Comparison of ENCODE assay signal across 10 cellular contexts in genomic region chr9:35078066-35078465, GRCh38. TPM values are rescaled to one million over a fixed set of nuclear protein-coding genes. Genes with fewer than 3 reads are reported as not detected.
DNase-seq lines count a peak whose midpoint lies in the region; ATAC-seq, FAIRE-seq and TF ChIP-seq lines count a peak whose summit lies in the region.
"Had no signal": no experiment of that assay in that cellular context is flagged by ENCODE, and none has a peak within 500 bp of the region (broad histone marks: within the 10 kb centered on the region; RNA-seq: fewer than 3 reads in every experiment).

No MANE protein-coding gene starts in this region.

- H2BK12ac ChIP-seq in H1 (ENCODE audit: low read depth, low read length): no peak overlapping the region

- H3K4me1 ChIP-seq in OCI-LY7 (ENCODE audit: insufficient read depth, low read length, poor library complexity, severe bottlenecking) (peaks cover 29% of the 10 kb centered on the region), H1 (replicated peaks in 1 of 4; ENCODE audit: control insufficient read depth in 3 of 4, insufficient read depth in 4 of 4, low read length in 3 of 4) (peaks cover 0 to 13% (median 5%) of the 10 kb centered on the region in 4 experiments; a peak in 4 of 7 replicates)

- no peak for FAIRE-seq in H1 (lab: Jason Lieb, UNC)
- FAIRE-seq: GM18507 had no signal

- H3K27me3 Mint-ChIP-seq in T-helper 1 cell treated with Interleukin-12 subunit alpha and Interleukin-12 subunit beta and Interleukin-4 antibody, amounts not matched to agents 30 μg/mL and 1 μg/mL, for 36 hours (ENCODE audit: low read depth): no peaks in the 10 kb centered on the region
- H3K27me3 Mint-ChIP-seq in progenitor cell of endocrine pancreas: no peaks in the 10 kb centered on the region

- 82% methylated on average over 4 of the region's 4 CpGs; no CpG with 5 or more reads in 1 of the 2 experiments for WGBS in H1 (ENCODE audit: extremely low coverage in 1 of 2, insufficient coverage in 1 of 2, insufficient read length in 1 of 2, insufficient replicate concordance in 2 of 2, low coverage in 1 of 2, low lambda C conversion rate in 2 of 2, missing lambda C conversion rate in 1 of 2), 2 experiments

- H4K20me1 ChIP-seq in OCI-LY7 (ENCODE audit: insufficient read depth, low read length) (peaks cover 12% of the 10 kb centered on the region; the same call in 1 of the 2 replicates), H1 (replicated peaks in 1 of 2; ENCODE audit: control insufficient read depth in 1 of 2, insufficient read depth in 2 of 2, low read length in 2 of 2) (no peaks in the 10 kb centered on the region)

- CTCF ChIA-PET in OCI-LY7 (lab: Charles Lee; ENCODE audit: unreplicated experiment): no interaction called here
- CTCF ChIA-PET in H1 (lab: Charles Lee; ENCODE audit: partially characterized antibody): interaction anchor here (0.6 to 6.7 kb wide), 7 partner anchors 13 to 328 kb away, joined by 3 to 46 read pairs (median 4); partner anchors contain the start of genes DNAJB5 and PIGO

- no peak for DNase-seq in T-helper 1 cell
- no peak for DNase-seq in OCI-LY7 (ENCODE audit: low spot score)
- DNase-seq in H1 (ENCODE audit: low read depth in 1 of 2, low spot score in 2 of 2): no peak
- DNase-seq in progenitor cell of endocrine pancreas (ENCODE audit: low spot score, unreplicated experiment): no peak
- DNase-seq in DMS153 (lab: John Stamatoyannopoulos, UW): no peak
- no peak for DNase-seq in NCI-H345 (lab: John Stamatoyannopoulos, UW)
- DNase-seq: ACHN had no signal

- peaks cover 28% of the 10 kb centered on the region for H3K4me1 Mint-ChIP-seq in T-helper 1 cell treated with Interleukin-12 subunit alpha and Interleukin-12 subunit beta and Interleukin-4 antibody, amounts not matched to agents 30 μg/mL and 1 μg/mL, for 36 hours (ENCODE audit: low read depth)
- peaks cover 16% of the 10 kb centered on the region for H3K4me1 Mint-ChIP-seq in progenitor cell of endocrine pancreas (ENCODE audit: low read depth)

- no peak overlapping the region for H3K18ac ChIP-seq in H1 (ENCODE audit: extremely low read depth, low read length)

- H2BK120ac ChIP-seq in H1 (replicated peaks; ENCODE audit: low read depth, low read length): no peak overlapping the region

- no peaks in the 10 kb centered on the region for H3K27me3 ChIP-seq in H1 (replicated peaks in 1 of 4; ENCODE audit: control insufficient read depth in 3 of 4, extremely low read depth in 1 of 4, insufficient read depth in 3 of 4, low read length in 3 of 4)

- H4K8ac ChIP-seq in H1 (ENCODE audit: extremely low read depth, insufficient read depth, low read length): no peak overlapping the region

- H3K4me2 ChIP-seq in OCI-LY7 (ENCODE audit: low read length): peak overlapping the region; percentile 99
- peak overlapping the region; percentile 83 to 99 for H3K4me2 ChIP-seq in H1 (ENCODE audit: insufficient read depth in 1 of 2, low read depth in 2 of 2, low read length in 2 of 2)

- H2BK15ac ChIP-seq in H1 (ENCODE audit: low read length): no peak overlapping the region

- TF ChIP-seq EP300 in H1 (IDR thresholded peaks at IDR 0.05; ENCODE audit: borderline replicate concordance in 1 of 2, low read depth in 2 of 2, low read length in 2 of 2): no peak

- peak overlapping the region; percentile 62 for H3K27ac Mint-ChIP-seq in T-helper 1 cell treated with Interleukin-12 subunit alpha and Interleukin-12 subunit beta and Interleukin-4 antibody, amounts not matched to agents 30 μg/mL and 1 μg/mL, for 36 hours
- no peak overlapping the region for H3K27ac Mint-ChIP-seq in progenitor cell of endocrine pancreas

- H3K9me3 ChIP-seq in OCI-LY7 (ENCODE audit: low read length) (no peaks in the 10 kb centered on the region), H1 (ENCODE audit: insufficient read depth in 2 of 2, low read depth in 1 of 2, low read length in 1 of 2) (no peaks in the 10 kb centered on the region)

- no peaks in the 10 kb centered on the region for H3K9me3 Mint-ChIP-seq in T-helper 1 cell treated with Interleukin-12 subunit alpha and Interleukin-12 subunit beta and Interleukin-4 antibody, amounts not matched to agents 30 μg/mL and 1 μg/mL, for 36 hours
- no peaks in the 10 kb centered on the region for H3K9me3 Mint-ChIP-seq in progenitor cell of endocrine pancreas (ENCODE audit: low read depth)

- no peak overlapping the region for H2BK20ac ChIP-seq in H1 (ENCODE audit: low read length)

- H3K4me3 Mint-ChIP-seq in T-helper 1 cell treated with Interleukin-12 subunit alpha and Interleukin-12 subunit beta and Interleukin-4 antibody, amounts not matched to agents 30 μg/mL and 1 μg/mL, for 36 hours: peak overlapping the region; percentile 98
- peak overlapping the region; percentile 84 for H3K4me3 Mint-ChIP-seq in progenitor cell of endocrine pancreas (ENCODE audit: low read depth)

- no peak overlapping the region for H2BK5ac ChIP-seq in H1 (ENCODE audit: low read depth, low read length)

- no TSS peak for BruUV-seq in OCI-LY7 (replicated peaks; lab: Mats Ljungman, UMichigan)

- TF ChIP-seq CTCF in OCI-LY7 (conservative IDR thresholded peaks at IDR 0.05; ENCODE audit: low read length) (no peak), H1 (IDR thresholded peaks at IDR 0.05; ENCODE audit: control extremely low read depth in 1 of 3, insufficient read depth in 1 of 3, low read depth in 1 of 3, low read length in 3 of 3) (no peak), progenitor cell of endocrine pancreas (IDR thresholded peaks at IDR 0.05; ENCODE audit: unreplicated experiment) (no peak)

- peaks cover 8% of the 10 kb centered on the region for H3K79me1 ChIP-seq in H1 (ENCODE audit: low read depth, low read length)

- no peaks in the 10 kb centered on the region for H3K9me2 ChIP-seq in OCI-LY7 (ENCODE audit: insufficient read depth, low read length)

- intact Hi-C loops in OCI-LY7 (cut with micrococcal nuclease; ENCODE audit: unreplicated experiment): loop anchor here (10.0 kb wide), 2 partner anchors 527 to 657 kb away; partner anchors contain the start of genes CREB3, TESK1 and TLN1

- no peak for TF ChIP-seq POLR2A in H1 (IDR thresholded peaks at IDR 0.05; ENCODE audit: control extremely low read depth in 1 of 2, low read depth in 2 of 2, low read length in 2 of 2)

- no peak overlapping the region for H4K5ac ChIP-seq in H1 (ENCODE audit: insufficient read length, low read depth, low read length)

- TF ChIP-seq RAD21 in H1 (IDR thresholded peaks at IDR 0.05 in 1 of 2, conservative IDR thresholded peaks at IDR 0.05 in 1 of 2; ENCODE audit: low read depth in 2 of 2, low read length in 2 of 2): no peak

- peak overlapping the region; percentile 80 for H3K4me3 ChIP-seq in OCI-LY7 (ENCODE audit: low read depth, low read length, poor library complexity, severe bottlenecking)
- peak overlapping the region in 3 of 4 experiments; percentile 72 to 92 (median 83); a peak in 6 of 8 replicates for H3K4me3 ChIP-seq in H1 (ENCODE audit: extremely low read depth in 1 of 4, insufficient read depth in 2 of 4, low read depth in 3 of 4, low read length in 4 of 4)

- POLR2A ChIA-PET in OCI-LY7 (lab: Charles Lee) (interaction anchor here (0.8 to 3.7 kb wide), 3 partner anchors 7 to 15 kb away, joined by 3 to 32 read pairs (median 22); no protein-coding TSS in a partner anchor), H1 (lab: Charles Lee; ENCODE audit: partially characterized antibody) (interaction anchor here (1.1 to 17.6 kb wide), 3 partner anchors 9 to 36 kb away, joined by 4 to 440 read pairs (median 85); partner anchors contain the start of genes PIGO, STOML2 and VCP)

- no peak overlapping the region for H3K27ac ChIP-seq in OCI-LY7 (ENCODE audit: low read depth, low read length, poor library complexity, severe bottlenecking)
- H3K27ac ChIP-seq in H1 (ENCODE audit: low read depth, low read length): no peak overlapping the region

- H3K36me3 ChIP-seq in OCI-LY7 (ENCODE audit: insufficient read depth, low read length): peaks cover 53% of the 10 kb centered on the region
- peaks cover 19 to 42% (median 36%) of the 10 kb centered on the region in 4 experiments for H3K36me3 ChIP-seq in H1 (ENCODE audit: control insufficient read depth in 2 of 4, insufficient read depth in 4 of 4, low read length in 3 of 4)

- peaks cover 29% of the 10 kb centered on the region for H3K36me3 Mint-ChIP-seq in T-helper 1 cell treated with Interleukin-12 subunit alpha and Interleukin-12 subunit beta and Interleukin-4 antibody, amounts not matched to agents 30 μg/mL and 1 μg/mL, for 36 hours (ENCODE audit: low read depth)
- peaks cover 13% of the 10 kb centered on the region for H3K36me3 Mint-ChIP-seq in progenitor cell of endocrine pancreas (ENCODE audit: insufficient read depth)

- peaks cover 13% of the 10 kb centered on the region for H3K23me2 ChIP-seq in H1 (ENCODE audit: low read depth, low read length)

- H2AK5ac ChIP-seq in H1 (ENCODE audit: low read depth, low read length): no peak overlapping the region

- no peak overlapping the region for H3K56ac ChIP-seq in H1 (replicated peaks; ENCODE audit: insufficient read length, low read depth, low read length)

- no peak overlapping the region for H2AFZ ChIP-seq in OCI-LY7 (ENCODE audit: low read length)
- no peak overlapping the region for H2AFZ ChIP-seq in H1 (ENCODE audit: low read length)

- H3K4ac ChIP-seq in H1 (replicated peaks; ENCODE audit: insufficient read length, low read depth, low read length): no peak overlapping the region

- no peak for ATAC-seq in GM18519 (IDR thresholded peaks at IDR 0.05; ENCODE audit: low FRiP score, unreplicated experiment)

- H3K14ac ChIP-seq in H1 (ENCODE audit: insufficient read length): no peak overlapping the region

- H3K9ac ChIP-seq in H1 (replicated peaks in 1 of 4; ENCODE audit: extremely low read depth in 1 of 4, low read depth in 3 of 4, low read length in 3 of 4): peak overlapping the region in 2 of 4 experiments; percentile 34 to 92; a peak in 2 of 7 replicates

- H3K23ac ChIP-seq in H1 (ENCODE audit: insufficient read length): no peak overlapping the region

- peaks cover 19% of the 10 kb centered on the region for H3K79me2 ChIP-seq in OCI-LY7 (ENCODE audit: insufficient read depth, low read depth, low read length)
- peaks cover 8 to 25% of the 10 kb centered on the region in 2 experiments for H3K79me2 ChIP-seq in H1 (ENCODE audit: control insufficient read depth in 1 of 2, insufficient read depth in 2 of 2, low read length in 2 of 2)

- H4K91ac ChIP-seq in H1 (replicated peaks; ENCODE audit: insufficient read length, low read length): no peak overlapping the region

RNA-seq across cellular contexts. Expression of gene FANCG, which starts 1.7 kb away (rescaled TPM):
- total RNA-seq in OCI-LY7 (2014; rRNA removed; shearing (Covaris generic)): 85.1 and 86.5 TPM in 2 replicates
- total RNA-seq in OCI-LY7 (2022): 121 and 145 TPM in 2 replicates
- 86.7 and 87.1 TPM in 2 replicates for total RNA-seq in H1 (2021; fragmentation: NEBNext Ultra II Directional; extraction: Animal tissue kit (Norgen Biotek cat#: 25700))
- polyA plus RNA-seq in H1 (2011; rRNA removed): 66.6 and 75.2 TPM in 2 replicates
- polyA plus RNA-seq in H1 (2011; cell fraction: cytosol; rRNA removed): 66.4 TPM
- 205 TPM for polyA plus RNA-seq in H1 (2011; cell fraction: nucleus; rRNA removed)
- polyA plus RNA-seq in H1 (2012, experiment 1 of 2): 85.8 to 103 TPM (median 96.9 TPM) in 4 replicates
- polyA plus RNA-seq in H1 (2012, experiment 2 of 2): 153 TPM
- polyA plus RNA-seq in H1 (2013, experiment 1 of 2): 60.4 TPM
- 58.8 TPM for polyA plus RNA-seq in H1 (2013, experiment 2 of 2)
- 58.4 and 62.8 TPM in 2 replicates for polyA minus RNA-seq in H1 (2011; rRNA and poly(A)+ RNA removed)
- 41.1 TPM for polyA minus RNA-seq in H1 (2011; cell fraction: cytosol; rRNA and poly(A)+ RNA removed)
- polyA minus RNA-seq in H1 (2011; cell fraction: nucleus; rRNA and poly(A)+ RNA removed): 83.4 TPM
- 64.7 and 68.7 TPM in 2 replicates for total RNA-seq in progenitor cell of endocrine pancreas

RNA-seq across cellular contexts. Expression of gene VCP, which starts 5.6 kb away (rescaled TPM):
- total RNA-seq in OCI-LY7 (2014; rRNA removed; shearing (Covaris generic)): 158 and 187 TPM in 2 replicates
- total RNA-seq in OCI-LY7 (2022) (200 and 212 TPM in 2 replicates), progenitor cell of endocrine pancreas (320 and 326 TPM in 2 replicates)
- total RNA-seq in H1 (2021; fragmentation: NEBNext Ultra II Directional; extraction: Animal tissue kit (Norgen Biotek cat#: 25700)): 375 and 379 TPM in 2 replicates
- polyA plus RNA-seq in H1 (2011; rRNA removed): 159 and 173 TPM in 2 replicates
- polyA plus RNA-seq in H1 (2011; cell fraction: cytosol; rRNA removed): 261 TPM
- 391 TPM for polyA plus RNA-seq in H1 (2011; cell fraction: nucleus; rRNA removed)
- polyA plus RNA-seq in H1 (2012, experiment 1 of 2): 349 to 413 TPM (median 400 TPM) in 4 replicates
- 128 TPM for polyA plus RNA-seq in H1 (2012, experiment 2 of 2)
- 137 TPM for polyA plus RNA-seq in H1 (2013, experiment 1 of 2)
- 123 TPM for polyA plus RNA-seq in H1 (2013, experiment 2 of 2)
- 646 and 651 TPM in 2 replicates for polyA minus RNA-seq in H1 (2011; rRNA and poly(A)+ RNA removed)
- 279 TPM for polyA minus RNA-seq in H1 (2011; cell fraction: cytosol; rRNA and poly(A)+ RNA removed)
- 263 TPM for polyA minus RNA-seq in H1 (2011; cell fraction: nucleus; rRNA and poly(A)+ RNA removed)

RNA-seq across cellular contexts. Expression of gene PIGO, which starts 18.3 kb away (rescaled TPM):
- 12.7 and 16.0 TPM in 2 replicates for total RNA-seq in OCI-LY7 (2014; rRNA removed; shearing (Covaris generic))
- total RNA-seq in OCI-LY7 (2022): 27.5 and 27.9 TPM in 2 replicates
- total RNA-seq in H1 (2021; fragmentation: NEBNext Ultra II Directional; extraction: Animal tissue kit (Norgen Biotek cat#: 25700)): 20.3 and 20.5 TPM in 2 replicates
- polyA plus RNA-seq in H1 (2011; rRNA removed): 31.3 and 41.0 TPM in 2 replicates
- 29.0 TPM for polyA plus RNA-seq in H1 (2011; cell fraction: cytosol; rRNA removed)
- 77.5 TPM for polyA plus RNA-seq in H1 (2011; cell fraction: nucleus; rRNA removed)
- 19.6 to 25.6 TPM (median 23.1 TPM) in 4 replicates for polyA plus RNA-seq in H1 (2012, experiment 1 of 2)
- 19.9 TPM for polyA plus RNA-seq in H1 (2012, experiment 2 of 2)
- polyA plus RNA-seq in H1 (2013, experiment 1 of 2): 26.4 TPM
- 24.1 TPM for polyA plus RNA-seq in H1 (2013, experiment 2 of 2)
- 35.5 and 41.3 TPM in 2 replicates for polyA minus RNA-seq in H1 (2011; rRNA and poly(A)+ RNA removed)
- 11.7 TPM for polyA minus RNA-seq in H1 (2011; cell fraction: cytosol; rRNA and poly(A)+ RNA removed)
- 34.7 TPM for polyA minus RNA-seq in H1 (2011; cell fraction: nucleus; rRNA and poly(A)+ RNA removed)
- 27.3 and 31.5 TPM in 2 replicates for total RNA-seq in progenitor cell of endocrine pancreas

RNA-seq across cellular contexts. Expression of gene STOML2, which starts 24.9 kb away (rescaled TPM):
- 152 and 158 TPM in 2 replicates for total RNA-seq in OCI-LY7 (2014; rRNA removed; shearing (Covaris generic))
- total RNA-seq in OCI-LY7 (2022) (139 and 155 TPM in 2 replicates), progenitor cell of endocrine pancreas (120 and 121 TPM in 2 replicates)
- 203 and 208 TPM in 2 replicates for total RNA-seq in H1 (2021; fragmentation: NEBNext Ultra II Directional; extraction: Animal tissue kit (Norgen Biotek cat#: 25700))
- 256 and 269 TPM in 2 replicates for polyA plus RNA-seq in H1 (2011; rRNA removed)
- 254 TPM for polyA plus RNA-seq in H1 (2011; cell fraction: cytosol; rRNA removed)
- polyA plus RNA-seq in H1 (2011; cell fraction: nucleus; rRNA removed): 316 TPM
- 188 to 219 TPM (median 214 TPM) in 4 replicates for polyA plus RNA-seq in H1 (2012, experiment 1 of 2)
- 232 TPM for polyA plus RNA-seq in H1 (2012, experiment 2 of 2)
- polyA plus RNA-seq in H1 (2013, experiment 1 of 2): 147 TPM
- polyA plus RNA-seq in H1 (2013, experiment 2 of 2): 151 TPM
- polyA minus RNA-seq in H1 (2011; rRNA and poly(A)+ RNA removed): 168 and 177 TPM in 2 replicates
- polyA minus RNA-seq in H1 (2011; cell fraction: cytosol; rRNA and poly(A)+ RNA removed): 55.6 TPM
- polyA minus RNA-seq in H1 (2011; cell fraction: nucleus; rRNA and poly(A)+ RNA removed): 74.0 TPM

RNA-seq across cellular contexts. Expression of gene ATOSB, which starts 37.6 kb away (rescaled TPM):
- total RNA-seq in OCI-LY7 (2014; rRNA removed; shearing (Covaris generic)): 1.4 and 1.5 TPM in 2 replicates
- total RNA-seq in OCI-LY7 (2022): 4.7 and 6.1 TPM in 2 replicates
- 6.4 and 6.9 TPM in 2 replicates for total RNA-seq in H1 (2021; fragmentation: NEBNext Ultra II Directional; extraction: Animal tissue kit (Norgen Biotek cat#: 25700))
- polyA plus RNA-seq in H1 (2011; rRNA removed): 10.4 and 13.3 TPM in 2 replicates
- polyA plus RNA-seq in H1 (2011; cell fraction: cytosol; rRNA removed): 9.4 TPM
- 16.3 TPM for polyA plus RNA-seq in H1 (2011; cell fraction: nucleus; rRNA removed)
- polyA plus RNA-seq in H1 (2012, experiment 1 of 2): 5.9 to 7.2 TPM (median 6.5 TPM) in 4 replicates
- polyA plus RNA-seq in H1 (2012, experiment 2 of 2): 6.7 TPM
- 6.5 TPM for polyA plus RNA-seq in H1 (2013, experiment 1 of 2)
- 6.5 TPM for polyA plus RNA-seq in H1 (2013, experiment 2 of 2)
- 4.0 and 5.6 TPM in 2 replicates for polyA minus RNA-seq in H1 (2011; rRNA and poly(A)+ RNA removed)
- polyA minus RNA-seq in H1 (2011; cell fraction: cytosol; rRNA and poly(A)+ RNA removed): 2.3 TPM
- 4.2 TPM for polyA minus RNA-seq in H1 (2011; cell fraction: nucleus; rRNA and poly(A)+ RNA removed)
- total RNA-seq in progenitor cell of endocrine pancreas: 17.7 and 19.4 TPM in 2 replicates
